9 cellular contexts compared by ENCODE assay signal in genomic region chr10:74855027-74855426, GRCh38. TPM values are rescaled to one million over a fixed set of nuclear protein-coding genes. Genes with fewer than 3 reads are reported as not detected.
A peak's percentile ranks its signal among the peaks of the same experiment; 100 is the strongest.
DNase-seq lines count a peak whose midpoint lies in the region; ATAC-seq, FAIRE-seq and TF ChIP-seq lines count a peak whose summit lies in the region.
"Had no signal": no experiment of that assay in that cellular context is flagged by ENCODE, and none has a peak within 500 bp of the region (broad histone marks: within the 10 kb centered on the region; RNA-seq: fewer than 3 reads in every experiment).

No MANE protein-coding gene starts in this region.

- CTCF ChIA-PET in mammary epithelial cell (lab: Charles Lee; ENCODE audit: low non-redundant PET): no interaction called here

- H3K27ac ChIP-seq in ascending aorta (no peak overlapping the region), mammary epithelial cell (ENCODE audit: insufficient read depth, low read depth, low read length) (no peak overlapping the region)
- H3K27ac ChIP-seq: adrenal gland had no signal

- WGBS in mammary epithelial cell (ENCODE audit: low coverage, missing lambda C conversion rate): 100% methylated on average over 2 of the region's 2 CpGs

- in situ Hi-C loops in mammary epithelial cell (cut with MboI; ENCODE audit: low sequenced_read_pairs in 2 of 2): no loop called here

- DNase-seq in GM18507 (ENCODE audit: extremely low spot score, insufficient read length, low read depth): no peak
- DNase-seq in activated naive CD8-positive, alpha-beta T cell treated with anti-CD3 and anti-CD28 coated beads, Interleukin-2, amount 50 U/mL, for 24 hours: no peak
- DNase-seq in SHP77 (lab: John Stamatoyannopoulos, UW): no peak
- no peak for DNase-seq in ascending aorta (ENCODE audit: low spot score in 2 of 2)
- DNase-seq in mammary epithelial cell: no peak

- peak; percentile 67 for FAIRE-seq in GM18507 (lab: Jason Lieb, UNC)

- H3K36me3 Mint-ChIP-seq in activated naive CD8-positive, alpha-beta T cell treated with anti-CD3 and anti-CD28 coated beads, Interleukin-2, amount 50 U/mL, for 24 hours (ENCODE audit: low read depth): peaks cover 10% of the 10 kb centered on the region
- H3K36me3 Mint-ChIP-seq in nephron (ENCODE audit: low read depth): peaks cover 26% of the 10 kb centered on the region

- H3K79me2 ChIP-seq in mammary epithelial cell (ENCODE audit: insufficient read depth, low read length): peaks cover 52% of the 10 kb centered on the region

- H3K27ac Mint-ChIP-seq in activated naive CD8-positive, alpha-beta T cell treated with anti-CD3 and anti-CD28 coated beads, Interleukin-2, amount 50 U/mL, for 24 hours: peak overlapping the region; percentile 84
- peak overlapping the region; percentile 4 to 26 (median 24) for H3K27ac Mint-ChIP-seq in nephron

- peaks cover 4% of the 10 kb centered on the region for H3K9me3 Mint-ChIP-seq in activated naive CD8-positive, alpha-beta T cell treated with anti-CD3 and anti-CD28 coated beads, Interleukin-2, amount 50 U/mL, for 24 hours
- no peaks in the 10 kb centered on the region for H3K9me3 Mint-ChIP-seq in nephron

- H3K27me3 ChIP-seq in ascending aorta: no peaks in the 10 kb centered on the region
- no peaks in the 10 kb centered on the region for H3K27me3 ChIP-seq in mammary epithelial cell (ENCODE audit: insufficient read depth, low read length)
- H3K27me3 ChIP-seq: adrenal gland had no signal

- no peak overlapping the region for H2AFZ ChIP-seq in mammary epithelial cell (ENCODE audit: low read depth, low read length)

- no peak overlapping the region for H3K4me3 ChIP-seq in ascending aorta
- H3K4me3 ChIP-seq in mammary epithelial cell (replicated peaks in 1 of 3; ENCODE audit: insufficient read depth in 1 of 3, low read depth in 2 of 3, low read length in 3 of 3): no peak overlapping the region
- H3K4me3 ChIP-seq: adrenal gland had no signal

- H3K27me3 Mint-ChIP-seq in activated naive CD8-positive, alpha-beta T cell treated with anti-CD3 and anti-CD28 coated beads, Interleukin-2, amount 50 U/mL, for 24 hours: no peaks in the 10 kb centered on the region
- H3K27me3 Mint-ChIP-seq in nephron (ENCODE audit: low read depth): no peaks in the 10 kb centered on the region

- H3K4me2 ChIP-seq in mammary epithelial cell (ENCODE audit: insufficient read depth, low read depth, low read length): no peak overlapping the region

- H3K4me1 ChIP-seq in ascending aorta (peaks cover 0 to 13% of the 10 kb centered on the region in 2 donors), mammary epithelial cell (ENCODE audit: insufficient read depth, low read length) (peaks cover 16% of the 10 kb centered on the region)

- H3K36me3 ChIP-seq in ascending aorta (no peaks in the 10 kb centered on the region), mammary epithelial cell (ENCODE audit: insufficient read depth, low read length) (no peaks in the 10 kb centered on the region)
- H3K36me3 ChIP-seq: adrenal gland had no signal

- ATAC-seq in HG02759 (IDR thresholded peaks at IDR 0.05; ENCODE audit: unreplicated experiment) (peak; percentile 61), HG03159 (IDR thresholded peaks at IDR 0.05; ENCODE audit: unreplicated experiment) (no peak)
- ATAC-seq in activated naive CD8-positive, alpha-beta T cell treated with anti-CD3 and anti-CD28 coated beads, Interleukin-2, amount 50 U/mL, for 24 hours: no peak

- peak overlapping the region; percentile 45 for H3K4me3 Mint-ChIP-seq in activated naive CD8-positive, alpha-beta T cell treated with anti-CD3 and anti-CD28 coated beads, Interleukin-2, amount 50 U/mL, for 24 hours
- no peak overlapping the region for H3K4me3 Mint-ChIP-seq in nephron

- H3K9ac ChIP-seq in mammary epithelial cell (ENCODE audit: insufficient read depth, low read length): no peak overlapping the region

- no peaks in the 10 kb centered on the region for H4K20me1 ChIP-seq in mammary epithelial cell (ENCODE audit: insufficient read depth, low read length)

- intact Hi-C loops in ascending aorta (cut with DNase I) (no loop called here), mammary epithelial cell (cut with micrococcal nuclease) (no loop called here)

- dilution Hi-C loops in mammary epithelial cell (cut with HindIII; ENCODE audit: low sequenced_read_pairs): no loop called here

- H3K9me3 ChIP-seq in ascending aorta: no peaks in the 10 kb centered on the region
- H3K9me3 ChIP-seq in mammary epithelial cell (replicated peaks; ENCODE audit: insufficient read depth, low read length): no peaks in the 10 kb centered on the region
- H3K9me3 ChIP-seq: adrenal gland had no signal

- no TSS peak for BruUV-seq in mammary epithelial cell (replicated peaks; lab: Mats Ljungman, UMichigan)

- TF ChIP-seq CTCF in nephron (IDR thresholded peaks at IDR 0.05; ENCODE audit: unreplicated experiment in 3 of 3) (no peak), ascending aorta (IDR thresholded peaks at IDR 0.05) (no peak), mammary epithelial cell (conservative IDR thresholded peaks at IDR 0.05 in 1 of 2, IDR thresholded peaks at IDR 0.05 in 1 of 2; ENCODE audit: extremely low read depth in 1 of 2, insufficient read depth in 1 of 2, low read depth in 1 of 2, low read length in 2 of 2) (no peak)

- H3K4me1 Mint-ChIP-seq in activated naive CD8-positive, alpha-beta T cell treated with anti-CD3 and anti-CD28 coated beads, Interleukin-2, amount 50 U/mL, for 24 hours: peaks cover 53% of the 10 kb centered on the region
- peaks cover 28% of the 10 kb centered on the region for H3K4me1 Mint-ChIP-seq in nephron

RNA-seq across cellular contexts. Expression of gene KAT6B, which starts 28.6 kb away (rescaled TPM):
- 41.1 TPM for total RNA-seq in ascending aorta
- 10 to 100 TPM; 12.1 to 22.2 TPM for total RNA-seq in mammary epithelial cell
- polyA plus RNA-seq in mammary epithelial cell: 1.4 TPM
- polyA minus RNA-seq in mammary epithelial cell: 27.6 TPM
